ENCODE assay signal across 20 cellular contexts in the genomic region with DNA sequence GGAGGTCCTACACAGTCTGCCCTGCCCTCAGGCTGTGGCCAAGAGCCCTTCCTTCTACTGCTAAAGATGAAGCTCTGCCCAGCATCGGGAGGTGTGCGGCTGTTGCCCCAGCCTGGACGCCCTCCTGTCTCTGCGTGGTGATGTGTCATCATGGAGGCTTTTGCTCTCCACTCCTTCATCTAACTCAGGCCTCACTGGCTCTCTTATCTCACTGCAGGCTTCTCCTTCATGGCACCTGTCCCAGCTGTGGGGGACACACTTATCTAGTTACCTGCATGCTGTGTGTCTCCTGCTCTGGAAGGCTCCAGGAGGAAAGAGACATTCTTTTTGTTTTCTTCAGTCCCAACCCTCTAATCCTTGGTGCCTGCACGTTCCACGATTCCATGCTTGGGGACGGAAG.
DNase-seq lines count a peak whose midpoint lies in the region; ATAC-seq, FAIRE-seq and TF ChIP-seq lines count a peak whose summit lies in the region.
"Had no signal": no experiment of that assay in that cellular context is flagged by ENCODE, and none has a peak within 500 bp of the region (broad histone marks: within the 10 kb centered on the region; RNA-seq: fewer than 3 reads in every experiment).

No MANE protein-coding gene starts in this region.

- H3K36me3 ChIP-seq in Caco-2 (ENCODE audit: control insufficient read depth, insufficient read depth, low read length) (no peaks in the 10 kb centered on the region; the same call in 1 of the 2 replicates), K562 (ENCODE audit: control insufficient read depth, insufficient read depth, low read length) (no peaks in the 10 kb centered on the region), kidney (ENCODE audit: control insufficient read depth in 1 of 2, insufficient read depth in 2 of 2, low read length in 2 of 2) (no peaks in the 10 kb centered on the region)
- H3K36me3 ChIP-seq: BE2C, HAP-1 had no signal

- no peak for TF ChIP-seq RAD21 in K562 (CRISPR knock-in tag; conservative IDR thresholded peaks at IDR 0.05 in 1 of 2, IDR thresholded peaks at IDR 0.05 in 1 of 2)

- CTCF ChIA-PET in Caco-2 (lab: Charles Lee) (no interaction called here), K562 (lab: Yijun Ruan, JAX; ENCODE audit: low intra/inter-chr PET ratio) (no interaction called here)

- POLR2A ChIA-PET in Caco-2 (lab: Charles Lee) (no interaction called here), K562 (lab: Yijun Ruan, JAX) (interaction anchor here (1.1 to 2.2 kb wide), 5 partner anchors 8 to 30 kb away, joined by 3 to 12 read pairs (median 3); no protein-coding TSS in a partner anchor)

- H3K9me1 ChIP-seq in K562 (ENCODE audit: control insufficient read depth, insufficient read depth, low read length) = no peaks in the 10 kb centered on the region

- H3K9me3 Mint-ChIP-seq in Caco-2 (ENCODE audit: unreplicated experiment) (no peaks in the 10 kb centered on the region), nephron progenitor cell (no peaks in the 10 kb centered on the region)
- H3K9me3 Mint-ChIP-seq: CD14-positive monocyte, IgD-negative memory B cell had no signal

- peak; percentile 53; the same call in 1 of the 2 replicates for TF ChIP-seq EP300 in K562 (IDR thresholded peaks at IDR 0.05; ENCODE audit: low read length)

- H3K79me2 ChIP-seq in K562 (ENCODE audit: control insufficient read depth, insufficient read depth, low read length) = no peaks in the 10 kb centered on the region

- H3K27ac Mint-ChIP-seq in Caco-2 (ENCODE audit: unreplicated experiment) (peak overlapping the region; percentile 34), nephron progenitor cell (peak overlapping the region; percentile 3)
- H3K27ac Mint-ChIP-seq: CD14-positive monocyte; CD4-positive, alpha-beta memory T cell; IgD-negative memory B cell had no signal

- WGBS in K562 (ENCODE audit: insufficient coverage, low coverage, missing lambda C conversion rate) = 21% methylated on average over 7 of the region's 7 CpGs

- BruUV-seq in Caco-2 (replicated peaks; lab: Mats Ljungman, UMichigan) (no TSS peak), K562 (replicated peaks; lab: Mats Ljungman, UMichigan) (no TSS peak)

- peak overlapping the region; percentile 62 for H3K4me2 ChIP-seq in K562 (ENCODE audit: insufficient read depth, low read length)

- intact Hi-C loops in Caco-2 (cut with micrococcal nuclease; ENCODE audit: unreplicated experiment) (no loop called here), K562 (cut with micrococcal nuclease) (no loop called here), kidney (cut with DNase I) (no loop called here)

- no peak for TF ChIP-seq POLR2A in K562 (conservative IDR thresholded peaks at IDR 0.05)

- H3K27ac ChIP-seq in K562 (ENCODE audit: extremely low read depth, low read depth, low read length) (peak overlapping the region; percentile 19; the same call in 2 of the 3 replicates), kidney (ENCODE audit: low read depth in 2 of 2, low read length in 2 of 2) (no peak overlapping the region)
- H3K27ac ChIP-seq: GM23248, HL-60 had no signal

- no peaks in the 10 kb centered on the region for H4K20me1 ChIP-seq in K562 (replicated peaks; ENCODE audit: control insufficient read depth, insufficient read depth, low read length)

- ATAC-seq in K562 (peak; percentile 76), GM19395 (IDR thresholded peaks at IDR 0.05; ENCODE audit: unreplicated experiment) (no peak), GM21515 (IDR thresholded peaks at IDR 0.05; ENCODE audit: unreplicated experiment) (no peak)
- ATAC-seq: GM12878 had no signal

- peak overlapping the region in 1 of 2 experiments; percentile 40; a peak in 1 of 4 replicates for H3K9ac ChIP-seq in K562 (ENCODE audit: insufficient read depth in 1 of 2, low read depth in 2 of 2, low read length in 2 of 2)
- H3K9ac ChIP-seq in kidney (ENCODE audit: low read length in 2 of 2) = no peak overlapping the region
- H3K9ac ChIP-seq: GM23248 had no signal

- H3K4me1 ChIP-seq in Caco-2 (no peaks in the 10 kb centered on the region), K562 (replicated peaks in 1 of 2; ENCODE audit: control insufficient read depth in 2 of 2, insufficient read depth in 2 of 2, low read length in 2 of 2) (peaks cover 47 to 59% of the 10 kb centered on the region in 2 experiments), kidney (ENCODE audit: control insufficient read depth in 1 of 2, insufficient read depth in 1 of 2, low read depth in 1 of 2, low read length in 2 of 2) (peaks cover 6 to 28% of the 10 kb centered on the region in 2 donors)
- H3K4me1 ChIP-seq: BE2C had no signal

- no peaks in the 10 kb centered on the region for H3K9me3 ChIP-seq in Caco-2
- H3K9me3 ChIP-seq in K562 (replicated peaks; ENCODE audit: control insufficient read depth, insufficient read depth, low read depth, low read length) = no peaks in the 10 kb centered on the region
- no peaks in the 10 kb centered on the region for H3K9me3 ChIP-seq in kidney (ENCODE audit: control insufficient read depth in 1 of 2, low read length in 2 of 2)
- H3K9me3 ChIP-seq: BE2C, HAP-1 had no signal

- H3K36me3 Mint-ChIP-seq in Caco-2 (ENCODE audit: insufficient read depth, unreplicated experiment) = peaks cover 22% of the 10 kb centered on the region
- H3K36me3 Mint-ChIP-seq in nephron progenitor cell (ENCODE audit: low read depth) = no peaks in the 10 kb centered on the region
- H3K36me3 Mint-ChIP-seq: CD14-positive monocyte; CD4-positive, alpha-beta memory T cell; IgD-negative memory B cell had no signal

- FAIRE-seq in K562 (lab: Jason Lieb, UNC) (peak; percentile 76), kidney (lab: Jason Lieb, UNC) (no peak)
- FAIRE-seq: A204.1, GM12878 had no signal

- H3K27me3 ChIP-seq in Caco-2 (replicated peaks; ENCODE audit: control insufficient read depth, insufficient read depth, low read length) (no peaks in the 10 kb centered on the region), K562 (ENCODE audit: control insufficient read depth in 2 of 2, insufficient read depth in 2 of 2, low read length in 2 of 2) (no peaks in the 10 kb centered on the region)
- H3K27me3 ChIP-seq: BE2C had no signal

- peak overlapping the region; percentile 60 for H2AFZ ChIP-seq in K562 (ENCODE audit: low read depth, low read length)
- H2AFZ ChIP-seq: GM23248 had no signal

- TF ChIP-seq CTCF in Caco-2 (IDR thresholded peaks at IDR 0.05; ENCODE audit: insufficient read depth in 1 of 2, low read depth in 1 of 2, low read length in 1 of 2, severe bottlenecking in 1 of 2, unreplicated experiment in 1 of 2) (no peak), K562 (IDR thresholded peaks at IDR 0.05 in 2 of 3, conservative IDR thresholded peaks at IDR 0.05 in 1 of 3; ENCODE audit: insufficient read depth in 2 of 3, low read depth in 1 of 3, low read length in 3 of 3) (no peak), nephron progenitor cell (IDR thresholded peaks at IDR 0.05) (no peak), kidney (IDR thresholded peaks at IDR 0.05; ENCODE audit: borderline replicate concordance, extremely low read depth, insufficient read depth) (no peak)

- H3K4me1 Mint-ChIP-seq in Caco-2 (ENCODE audit: low read depth, unreplicated experiment) (no peaks in the 10 kb centered on the region), nephron progenitor cell (peaks cover 93% of the 10 kb centered on the region)
- H3K4me1 Mint-ChIP-seq: CD14-positive monocyte had no signal

- no peak overlapping the region for H3K4me3 ChIP-seq in Caco-2 (ENCODE audit: low read depth, low read length)
- no peak overlapping the region for H3K4me3 ChIP-seq in K562
- H3K4me3 ChIP-seq in kidney (ENCODE audit: low read length in 2 of 2) = no peak overlapping the region
- H3K4me3 ChIP-seq: GM12878, GM23248, HAP-1 had no signal

- no peaks in the 10 kb centered on the region for H3K27me3 Mint-ChIP-seq in Caco-2 (ENCODE audit: insufficient read depth, unreplicated experiment)
- H3K27me3 Mint-ChIP-seq in nephron progenitor cell (ENCODE audit: low read depth, poor library complexity) = peaks cover 4% of the 10 kb centered on the region

- in situ Hi-C loops in K562 (cut with MboI) = no loop called here

- H3K4me3 Mint-ChIP-seq in Caco-2 (ENCODE audit: unreplicated experiment) (no peak overlapping the region), nephron progenitor cell (no peak overlapping the region)
- H3K4me3 Mint-ChIP-seq: CD14-positive monocyte; CD4-positive, alpha-beta memory T cell; IgD-negative memory B cell had no signal

- DNase-seq in Caco-2 (no peak), K562 (ENCODE audit: extremely low read depth in 1 of 4, low spot score in 3 of 4) (peak; percentile 56 to 83 (median 69)), nephron progenitor cell (no peak), kidney (no peak), GDM1 (lab: John Stamatoyannopoulos, UW) (no peak)
- DNase-seq: ACHN; BE2C; Calu3; CD4-positive, alpha-beta memory T cell; DMS79 treated with DMSO at 0.1 percent for 48 hours; GM23248; KG1 had no signal

TF ChIP-seq in K562, 482 proteins besides CTCF, POLR2A, EP300 and RAD21 (continues in another document):
- TF ChIP-seq ZNF232 (CRISPR knock-in tag; IDR thresholded peaks at IDR 0.05) (no peak), ETV1 (tag; conservative IDR thresholded peaks at IDR 0.05; ENCODE audit: low read depth) (no peak), ZNF124 (CRISPR knock-in tag; IDR thresholded peaks at IDR 0.05) (no peak), FOXJ2 (tag; IDR thresholded peaks at IDR 0.05) (no peak), ERF (CRISPR knock-in tag; IDR thresholded peaks at IDR 0.05) (no peak)

Comparison
In these comparisons a context has a peak if more than half of its experiments do, and no peak if none do; other contexts are left out.
1. DNase-seq: peak in K562 (4 of 4); none in Caco-2 (0 of 2), nephron progenitor cell (single experiment), kidney (single experiment) and GDM1 (single experiment).